ENCODE assay signal across 8 cellular contexts in genomic region chr20:56393133-56393472, GRCh38. TPM values are rescaled to one million over a fixed set of nuclear protein-coding genes. Genes with fewer than 3 reads are reported as not detected.
DNase-seq lines count a peak whose midpoint lies in the region; ATAC-seq and TF ChIP-seq lines count a peak whose summit lies in the region.

No MANE protein-coding gene starts in this region.

- peaks cover 0 to 2% of the 10 kb centered on the region in 2 donors for H3K27me3 Mint-ChIP-seq in CD8-positive, alpha-beta memory T cell
- no peaks in the 10 kb centered on the region for H3K27me3 Mint-ChIP-seq in nephron progenitor cell (ENCODE audit: low read depth, poor library complexity)

- H3K4me1 Mint-ChIP-seq in CD8-positive, alpha-beta memory T cell, result peaks cover 28 to 35% (median 31%) of the 10 kb centered on the region in 3 donors
- peaks cover 32% of the 10 kb centered on the region for H3K4me1 Mint-ChIP-seq in nephron progenitor cell

- peaks cover 21% of the 10 kb centered on the region for H3K4me1 ChIP-seq in CD8-positive, alpha-beta memory T cell (ENCODE audit: insufficient read depth, low read length)

- peak overlapping the region; percentile 94 for H3K27ac ChIP-seq in CD8-positive, alpha-beta memory T cell (ENCODE audit: low read depth, low read length)
- peak overlapping the region in 1 of 2 donors; percentile 76 for H3K27ac ChIP-seq in coronary artery

- H3K9me3 ChIP-seq in CD8-positive, alpha-beta memory T cell (ENCODE audit: low read length), result no peaks in the 10 kb centered on the region

- no peak for ATAC-seq in HG03442 (IDR thresholded peaks at IDR 0.05; ENCODE audit: unreplicated experiment)

- H3K27me3 ChIP-seq in CD8-positive, alpha-beta memory T cell (ENCODE audit: insufficient read depth, low read length, poor library complexity, severe bottlenecking), result no peaks in the 10 kb centered on the region

- no peaks in the 10 kb centered on the region for H3K9me3 Mint-ChIP-seq in CD8-positive, alpha-beta memory T cell
- no peaks in the 10 kb centered on the region for H3K9me3 Mint-ChIP-seq in nephron progenitor cell

- H3K4me3 ChIP-seq in CD8-positive, alpha-beta memory T cell (ENCODE audit: low read length), result peak overlapping the region; percentile 98
- peak overlapping the region; percentile 71 for H3K4me3 ChIP-seq in coronary artery

- peaks cover 0 to 40% (median 18%) of the 10 kb centered on the region in 3 donors for H3K36me3 Mint-ChIP-seq in CD8-positive, alpha-beta memory T cell
- peaks cover 48% of the 10 kb centered on the region for H3K36me3 Mint-ChIP-seq in nephron progenitor cell (ENCODE audit: low read depth)

- peaks cover 14% of the 10 kb centered on the region for H3K36me3 ChIP-seq in CD8-positive, alpha-beta memory T cell (ENCODE audit: insufficient read depth, low read length)

- H3K27ac Mint-ChIP-seq in CD8-positive, alpha-beta memory T cell, result no peak overlapping the region
- H3K27ac Mint-ChIP-seq in nephron progenitor cell, result peak overlapping the region; percentile 33

- CTCF ChIA-PET in CD8-positive, alpha-beta memory T cell (lab: Charles Lee), result interaction anchor here (1.0 kb wide), 1 partner anchor 20 kb away, joined by 4 read pairs; the partner anchor contains the start of gene CASS4

- no peak overlapping the region for H3K4me3 Mint-ChIP-seq in CD8-positive, alpha-beta memory T cell
- H3K4me3 Mint-ChIP-seq in nephron progenitor cell, result no peak overlapping the region

- DNase-seq in CD8-positive, alpha-beta memory T cell, result peak in 2 of 5 donors; percentile 16 to 22
- DNase-seq in Kasumi-1 (lab: John Stamatoyannopoulos, UW) (peak; percentile 42 to 44), coronary artery (ENCODE audit: low spot score) (no peak), nephron progenitor cell (no peak), activated gamma-delta T cell treated with Interleukin-2 at 50 U/mL for 16 hours (no peak), anterior cingulate cortex (lab: John Stamatoyannopoulos, UW) (no peak)
- no peak for DNase-seq in stimulated activated CD4-positive, alpha-beta T cell treated with anti-CD3 and anti-CD28 coated beads, Interleukin-12 subunit alpha, Interleukin-12 subunit beta, amount 100 ng/mL, for 4 hours

- TF ChIP-seq CTCF in coronary artery (IDR thresholded peaks at IDR 0.05) (no peak), nephron progenitor cell (IDR thresholded peaks at IDR 0.05) (no peak)

- POLR2A ChIA-PET in CD8-positive, alpha-beta memory T cell (lab: Charles Lee), result interaction anchor here (0.5 to 0.9 kb wide), 2 partner anchors 28 to 34 kb away, joined by 3 to 4 read pairs; partner anchors contain the start of gene FAM210B

RNA-seq across cellular contexts. Expression of gene CSTF1, which starts 0.7 kb away (rescaled TPM):
- 10 to 100 TPM; 54.2 to 54.7 TPM for total RNA-seq in CD8-positive, alpha-beta memory T cell
- 37.0 TPM for polyA plus RNA-seq in CD8-positive, alpha-beta memory T cell

RNA-seq across cellular contexts. Expression of gene AURKA, which starts 1.1 kb away (rescaled TPM):
- 10 to 100 TPM; 49.2 to 50.8 TPM for total RNA-seq in CD8-positive, alpha-beta memory T cell
- polyA plus RNA-seq in CD8-positive, alpha-beta memory T cell, result 1.7 TPM

RNA-seq across cellular contexts. Expression of gene CASS4, which starts 19.0 kb away (rescaled TPM):
- total RNA-seq in CD8-positive, alpha-beta memory T cell, result 1 to 10 TPM; 3.7 TPM
- 5.6 TPM for polyA plus RNA-seq in CD8-positive, alpha-beta memory T cell

RNA-seq across cellular contexts. Expression of gene FAM210B, which starts 34.3 kb away (rescaled TPM):
- 1 to 10 TPM; 6.3 to 6.7 TPM for total RNA-seq in CD8-positive, alpha-beta memory T cell
- 31.8 TPM for polyA plus RNA-seq in CD8-positive, alpha-beta memory T cell

Comparison
In these comparisons a context has a peak if more than half of its experiments do, and no peak if none do; other contexts are left out.
1. DNase-seq: peak in Kasumi-1 (2 of 2); none in coronary artery (single experiment), nephron progenitor cell (single experiment), activated gamma-delta T cell treated with Interleukin-2 at 50 U/mL for 16 hours (single experiment), stimulated activated CD4-positive, alpha-beta T cell treated with anti-CD3 and anti-CD28 coated beads, Interleukin-12 subunit alpha, Interleukin-12 subunit beta, amount 100 ng/mL, for 4 hours (single experiment) and anterior cingulate cortex (0 of 58).